In genomic region chr11:6684068-6684467, GRCh38 we compare ENCODE assay signal across 1 cellular context.
A peak's percentile ranks its signal among the peaks of the same experiment; 100 is the strongest.
TF ChIP-seq lines count a peak whose summit lies in the region.

No MANE protein-coding gene starts in this region.

TF ChIP-seq in GM12878, 131 proteins besides CTCF, POLR2A, EP300 and RAD21:
- 0 out of 2 replicates have a peak, but pooled peaks have one; percentile 15 for TF ChIP-seq NR2F1 (conservative IDR thresholded peaks at IDR 0.05)
